In the genomic region with DNA sequence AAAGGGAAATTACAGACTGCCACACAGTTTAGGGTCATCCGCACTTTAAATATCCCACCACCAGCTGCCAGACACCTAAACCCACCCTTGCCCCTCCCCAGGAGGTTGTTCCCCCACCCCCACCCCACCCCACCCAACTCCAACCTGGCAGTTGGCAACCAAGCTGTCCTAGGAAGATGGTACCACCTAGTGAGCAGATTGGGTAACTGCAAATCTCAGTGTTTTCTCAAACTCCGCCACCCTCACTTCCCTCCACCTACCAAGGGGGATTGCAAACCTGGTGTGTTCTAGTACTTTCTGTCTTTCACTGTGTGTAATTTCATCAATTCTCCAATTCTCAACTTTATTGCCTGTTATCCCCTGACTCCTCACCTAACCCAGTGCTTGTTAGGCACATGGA, we compare ENCODE assay signal across 17 cellular contexts.
DNase-seq lines count a peak whose midpoint lies in the region; FAIRE-seq and TF ChIP-seq lines count a peak whose summit lies in the region.
"Had no signal": no experiment of that assay in that cellular context is flagged by ENCODE, and none has a peak within 500 bp of the region (broad histone marks: within the 10 kb centered on the region; RNA-seq: fewer than 3 reads in every experiment).

No MANE protein-coding gene starts in this region.

- H3K4me1 Mint-ChIP-seq in MCF 10A (ENCODE audit: insufficient read depth, unreplicated experiment) (no peaks in the 10 kb centered on the region), type B pancreatic cell (ENCODE audit: unreplicated experiment) (no peaks in the 10 kb centered on the region)

- H3K4me1 ChIP-seq in mammary epithelial cell (ENCODE audit: insufficient read depth, low read length) (no peaks in the 10 kb centered on the region), OCI-LY7 (ENCODE audit: insufficient read depth, low read length, poor library complexity, severe bottlenecking) (no peaks in the 10 kb centered on the region), H1 (replicated peaks in 1 of 4; ENCODE audit: control insufficient read depth in 3 of 4, insufficient read depth in 4 of 4, low read length in 3 of 4) (peaks cover 0 to 3% (median 0%) of the 10 kb centered on the region in 4 experiments; a peak in 2 of 7 replicates)
- H3K4me1 ChIP-seq: BLaER1 treated with 17β-estradiol and CSF1 and Interleukin-3, amounts not matched to agents 10 nM and 100 nM; SJCRH30 had no signal

- H4K5ac ChIP-seq in H1 (ENCODE audit: insufficient read length, low read depth, low read length), result no peak overlapping the region

- no peak overlapping the region for H2BK120ac ChIP-seq in H1 (replicated peaks; ENCODE audit: low read depth, low read length)

- H2BK15ac ChIP-seq in H1 (ENCODE audit: low read length), result no peak overlapping the region

- no peaks in the 10 kb centered on the region for H3K9me2 ChIP-seq in OCI-LY7 (ENCODE audit: insufficient read depth, low read length)

- H3K27ac Mint-ChIP-seq in MCF 10A (ENCODE audit: low read depth, unreplicated experiment) (no peak overlapping the region), type B pancreatic cell (no peak overlapping the region)

- BruUV-seq in MCF 10A (replicated peaks; lab: Mats Ljungman, UMichigan) (no TSS peak), mammary epithelial cell (replicated peaks; lab: Mats Ljungman, UMichigan) (no TSS peak), OCI-LY7 (replicated peaks; lab: Mats Ljungman, UMichigan) (no TSS peak)

- peak; percentile 67 to 75 for TF ChIP-seq RAD21 in H1 (IDR thresholded peaks at IDR 0.05 in 1 of 2, conservative IDR thresholded peaks at IDR 0.05 in 1 of 2; ENCODE audit: low read depth in 2 of 2, low read length in 2 of 2)

- dilution Hi-C loops in mammary epithelial cell (cut with HindIII; ENCODE audit: low sequenced_read_pairs), result no loop called here

- no peak overlapping the region for H4K91ac ChIP-seq in H1 (replicated peaks; ENCODE audit: insufficient read length, low read length)

- H3K23ac ChIP-seq in H1 (ENCODE audit: insufficient read length), result no peak overlapping the region

- intact Hi-C loops in MCF 10A (cut with micrococcal nuclease), result no loop called here
- intact Hi-C loops in mammary epithelial cell (cut with micrococcal nuclease), result no loop called here
- intact Hi-C loops in OCI-LY7 (cut with micrococcal nuclease; ENCODE audit: unreplicated experiment), result no loop called here

- H3K36me3 ChIP-seq in mammary epithelial cell (ENCODE audit: insufficient read depth, low read length) (no peaks in the 10 kb centered on the region), OCI-LY7 (ENCODE audit: insufficient read depth, low read length) (no peaks in the 10 kb centered on the region), H1 (ENCODE audit: control insufficient read depth in 2 of 4, insufficient read depth in 4 of 4, low read length in 3 of 4) (no peaks in the 10 kb centered on the region; a peak in 1 of 8 replicates)
- H3K36me3 ChIP-seq: BLaER1 treated with 17β-estradiol and CSF1 and Interleukin-3, amounts not matched to agents 10 nM and 100 nM; SJCRH30 had no signal

- H2BK12ac ChIP-seq in H1 (ENCODE audit: low read depth, low read length), result no peak overlapping the region

- H3K79me2 ChIP-seq in mammary epithelial cell (ENCODE audit: insufficient read depth, low read length), result no peaks in the 10 kb centered on the region
- H3K79me2 ChIP-seq in OCI-LY7 (ENCODE audit: insufficient read depth, low read depth, low read length), result no peaks in the 10 kb centered on the region
- H3K79me2 ChIP-seq in H1 (ENCODE audit: control insufficient read depth in 1 of 2, insufficient read depth in 2 of 2, low read length in 2 of 2), result no peaks in the 10 kb centered on the region

- no peaks in the 10 kb centered on the region for H3K23me2 ChIP-seq in H1 (ENCODE audit: low read depth, low read length)

- no peak for TF ChIP-seq EP300 in H1 (IDR thresholded peaks at IDR 0.05; ENCODE audit: borderline replicate concordance in 1 of 2, low read depth in 2 of 2, low read length in 2 of 2)

- H4K20me1 ChIP-seq in mammary epithelial cell (ENCODE audit: insufficient read depth, low read length) (no peaks in the 10 kb centered on the region), OCI-LY7 (ENCODE audit: insufficient read depth, low read length) (no peaks in the 10 kb centered on the region), H1 (replicated peaks in 1 of 2; ENCODE audit: control insufficient read depth in 1 of 2, insufficient read depth in 2 of 2, low read length in 2 of 2) (no peaks in the 10 kb centered on the region)
- H4K20me1 ChIP-seq: BLaER1 treated with 17β-estradiol and CSF1 and Interleukin-3, amounts not matched to agents 10 nM and 100 nM had no signal

- H3K36me3 Mint-ChIP-seq in MCF 10A (ENCODE audit: insufficient read depth, unreplicated experiment) (no peaks in the 10 kb centered on the region), type B pancreatic cell (peaks cover 6% of the 10 kb centered on the region)

- TF ChIP-seq CTCF in MCF 10A (IDR thresholded peaks at IDR 0.05; ENCODE audit: unreplicated experiment) (peak; percentile 11), mammary epithelial cell (conservative IDR thresholded peaks at IDR 0.05 in 1 of 2, IDR thresholded peaks at IDR 0.05 in 1 of 2; ENCODE audit: extremely low read depth in 1 of 2, insufficient read depth in 1 of 2, low read depth in 1 of 2, low read length in 2 of 2) (peak in 1 of 2 donors; percentile 10), OCI-LY7 (conservative IDR thresholded peaks at IDR 0.05; ENCODE audit: low read length) (peak; percentile 37), H1 (IDR thresholded peaks at IDR 0.05; ENCODE audit: control extremely low read depth in 1 of 3, insufficient read depth in 1 of 3, low read depth in 1 of 3, low read length in 3 of 3) (peak; percentile 48 to 56 (median 55)), type B pancreatic cell (conservative IDR thresholded peaks at IDR 0.05) (peak; percentile 47), GM13976 (IDR thresholded peaks at IDR 0.05; ENCODE audit: borderline replicate concordance, control extremely low read depth, extremely low read depth, insufficient read depth, missing control alignments) (no peak)

- no peak overlapping the region for H2AK5ac ChIP-seq in H1 (ENCODE audit: low read depth, low read length)

- H2BK5ac ChIP-seq in H1 (ENCODE audit: low read depth, low read length), result no peak overlapping the region

- TF ChIP-seq POLR2A in H1 (IDR thresholded peaks at IDR 0.05; ENCODE audit: control extremely low read depth in 1 of 2, low read depth in 2 of 2, low read length in 2 of 2), result no peak

- H3K27me3 Mint-ChIP-seq in MCF 10A (ENCODE audit: insufficient read depth, unreplicated experiment) (no peaks in the 10 kb centered on the region), type B pancreatic cell (peaks cover 5% of the 10 kb centered on the region)

- no peak overlapping the region for H3K4ac ChIP-seq in H1 (replicated peaks; ENCODE audit: insufficient read length, low read depth, low read length)

- POLR2A ChIA-PET in MCF 10A (lab: Yijun Ruan, JAX) (interaction anchor here (0.5 kb wide), 1 partner anchor 130 kb away, joined by 3 read pairs; no protein-coding TSS in a partner anchor), OCI-LY7 (lab: Charles Lee) (no interaction called here), H1 (lab: Charles Lee; ENCODE audit: partially characterized antibody) (no interaction called here)

- H3K9me3 ChIP-seq in mammary epithelial cell (replicated peaks; ENCODE audit: insufficient read depth, low read length) (peaks cover 22% of the 10 kb centered on the region), OCI-LY7 (ENCODE audit: low read length) (0 out of 2 replicates have a peak, but pooled peaks cover 3% of the 10 kb centered on the region), H1 (ENCODE audit: insufficient read depth in 2 of 2, low read depth in 1 of 2, low read length in 1 of 2) (peaks cover 0 to 9% of the 10 kb centered on the region in 2 experiments; a peak in 2 of 4 replicates)
- H3K9me3 ChIP-seq: SJCRH30 had no signal

- WGBS in mammary epithelial cell (ENCODE audit: low coverage, missing lambda C conversion rate), result 71% methylated on average over 1 of the region's 2 CpGs
- WGBS in H1 (ENCODE audit: extremely low coverage in 1 of 2, insufficient coverage in 1 of 2, insufficient read length in 1 of 2, insufficient replicate concordance in 2 of 2, low coverage in 1 of 2, low lambda C conversion rate in 2 of 2, missing lambda C conversion rate in 1 of 2), 2 experiments, result 41% methylated on average over 2 of the region's 2 CpGs; no CpG with 5 or more reads in 1 of the 2 experiments

- H3K27me3 ChIP-seq in mammary epithelial cell (ENCODE audit: insufficient read depth, low read length) (no peaks in the 10 kb centered on the region), H1 (replicated peaks in 1 of 4; ENCODE audit: control insufficient read depth in 3 of 4, extremely low read depth in 1 of 4, insufficient read depth in 3 of 4, low read length in 3 of 4) (no peaks in the 10 kb centered on the region; a peak in 1 of 7 replicates)
- H3K27me3 ChIP-seq: BLaER1 treated with 17β-estradiol and CSF1 and Interleukin-3, amounts not matched to agents 10 nM and 100 nM; SJCRH30 had no signal

- no peak overlapping the region for H2BK20ac ChIP-seq in H1 (ENCODE audit: low read length)

- no peaks in the 10 kb centered on the region for H3K79me1 ChIP-seq in H1 (ENCODE audit: low read depth, low read length)

- H3K27ac ChIP-seq in mammary epithelial cell (ENCODE audit: insufficient read depth, low read depth, low read length), result no peak overlapping the region
- H3K27ac ChIP-seq in OCI-LY7 (ENCODE audit: low read depth, low read length, poor library complexity, severe bottlenecking), result no peak overlapping the region
- no peak overlapping the region for H3K27ac ChIP-seq in H1 (ENCODE audit: low read depth, low read length)
- H3K27ac ChIP-seq: BLaER1 treated with 17β-estradiol and CSF1 and Interleukin-3, amounts not matched to agents 10 nM and 100 nM; SJCRH30 had no signal

- H2AFZ ChIP-seq in mammary epithelial cell (ENCODE audit: low read depth, low read length), result no peak overlapping the region
- no peak overlapping the region for H2AFZ ChIP-seq in OCI-LY7 (ENCODE audit: low read length)
- no peak overlapping the region for H2AFZ ChIP-seq in H1 (ENCODE audit: low read length)

- H3K9me3 Mint-ChIP-seq in MCF 10A (ENCODE audit: unreplicated experiment) (peaks cover 42% of the 10 kb centered on the region), type B pancreatic cell (peaks cover 16% of the 10 kb centered on the region)

- H3K4me3 ChIP-seq in mammary epithelial cell (replicated peaks in 1 of 3; ENCODE audit: insufficient read depth in 1 of 3, low read depth in 2 of 3, low read length in 3 of 3) (no peak overlapping the region), OCI-LY7 (ENCODE audit: low read depth, low read length, poor library complexity, severe bottlenecking) (no peak overlapping the region), H1 (ENCODE audit: extremely low read depth in 1 of 4, insufficient read depth in 2 of 4, low read depth in 3 of 4, low read length in 4 of 4) (no peak overlapping the region)
- H3K4me3 ChIP-seq: BLaER1 treated with 17β-estradiol and CSF1 and Interleukin-3, amounts not matched to agents 10 nM and 100 nM; SJCRH30 had no signal

- DNase-seq in MCF 10A (ENCODE audit: unreplicated experiment) (no peak), mammary epithelial cell (no peak), OCI-LY7 (ENCODE audit: low spot score) (no peak), H1 (ENCODE audit: low read depth in 1 of 2, low spot score in 2 of 2) (no peak), type B pancreatic cell (ENCODE audit: extremely low spot score, unreplicated experiment) (no peak), GM13976 (ENCODE audit: low spot score) (no peak), RKO (ENCODE audit: low spot score) (no peak), OCI-M1 (lab: John Stamatoyannopoulos, UW) (no peak)
- DNase-seq: DMS 273 treated with DMSO at 0.1 percent for 48 hours, GOT3, NCI-H1092, RPMI8226, SJCRH30, SW 1271 had no signal

- in situ Hi-C loops in mammary epithelial cell (cut with MboI; ENCODE audit: low sequenced_read_pairs in 2 of 2) (no loop called here), GM13976 (cut with MboI; ENCODE audit: low sequenced_read_pairs, unreplicated experiment) (no loop called here)

- no peak overlapping the region for H4K8ac ChIP-seq in H1 (ENCODE audit: extremely low read depth, insufficient read depth, low read length)

- no peak overlapping the region for H3K18ac ChIP-seq in H1 (ENCODE audit: extremely low read depth, low read length)

- no peak overlapping the region for H3K14ac ChIP-seq in H1 (ENCODE audit: insufficient read length)

- no peak overlapping the region for H3K56ac ChIP-seq in H1 (replicated peaks; ENCODE audit: insufficient read length, low read depth, low read length)

- FAIRE-seq in H1 (lab: Jason Lieb, UNC), result peak; percentile 19
- FAIRE-seq: GM12891, HepG2 had no signal

- no peak overlapping the region for H3K4me3 Mint-ChIP-seq in MCF 10A (ENCODE audit: unreplicated experiment)
- H3K4me3 Mint-ChIP-seq in type B pancreatic cell, result no peak overlapping the region

- H3K9ac ChIP-seq in mammary epithelial cell (ENCODE audit: insufficient read depth, low read length), result no peak overlapping the region
- H3K9ac ChIP-seq in H1 (replicated peaks in 1 of 4; ENCODE audit: extremely low read depth in 1 of 4, low read depth in 3 of 4, low read length in 3 of 4), result no peak overlapping the region
- H3K9ac ChIP-seq: BLaER1 treated with 17β-estradiol and CSF1 and Interleukin-3, amounts not matched to agents 10 nM and 100 nM had no signal

- CTCF ChIA-PET in MCF 10A (lab: Yijun Ruan, JAX) (no interaction called here), mammary epithelial cell (lab: Charles Lee; ENCODE audit: low non-redundant PET) (no interaction called here), OCI-LY7 (lab: Charles Lee; ENCODE audit: unreplicated experiment) (no interaction called here), H1 (lab: Charles Lee; ENCODE audit: partially characterized antibody) (interaction anchor here (0.7 to 0.9 kb wide), 2 partner anchors 252 to 307 kb away, joined by 3 read pairs; no protein-coding TSS in a partner anchor)

- no peak overlapping the region for H3K4me2 ChIP-seq in mammary epithelial cell (ENCODE audit: insufficient read depth, low read depth, low read length)
- H3K4me2 ChIP-seq in OCI-LY7 (ENCODE audit: low read length), result no peak overlapping the region
- no peak overlapping the region for H3K4me2 ChIP-seq in H1 (ENCODE audit: insufficient read depth in 1 of 2, low read depth in 2 of 2, low read length in 2 of 2)
- H3K4me2 ChIP-seq: BLaER1 treated with 17β-estradiol and CSF1 and Interleukin-3, amounts not matched to agents 10 nM and 100 nM had no signal
